In the genomic region with DNA sequence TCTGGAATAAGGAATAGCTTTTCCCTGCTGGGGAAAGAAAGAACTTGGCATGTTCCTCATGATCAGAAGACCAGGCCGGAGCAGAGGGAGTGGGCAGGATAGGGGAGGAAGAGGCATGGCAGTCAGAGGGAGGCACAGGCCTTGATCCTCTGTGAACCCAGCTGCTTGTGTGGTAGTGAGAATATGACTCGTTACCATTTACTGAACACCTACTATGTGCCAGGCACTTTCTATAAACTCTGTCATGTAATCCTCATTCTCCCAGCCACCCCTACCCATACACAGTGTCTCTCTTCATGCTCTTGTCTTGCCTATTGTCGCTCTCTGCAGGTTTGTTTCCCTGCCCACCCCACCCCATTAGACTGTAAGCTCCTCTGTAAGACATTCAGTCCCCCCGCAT, we compare ENCODE assay signal across 21 cellular contexts.
DNase-seq lines count a peak whose midpoint lies in the region; ATAC-seq and TF ChIP-seq lines count a peak whose summit lies in the region.
"Had no signal": no experiment of that assay in that cellular context is flagged by ENCODE, and none has a peak within 500 bp of the region (broad histone marks: within the 10 kb centered on the region; RNA-seq: fewer than 3 reads in every experiment).

No MANE protein-coding gene starts in this region.

- TF ChIP-seq POLR2A in breast epithelium (IDR thresholded peaks at IDR 0.05) = no peak

- H3K27me3 ChIP-seq in mammary epithelial cell (ENCODE audit: insufficient read depth, low read length) = no peaks in the 10 kb centered on the region
- peaks cover 0 to 5% of the 10 kb centered on the region in 2 donors for H3K27me3 ChIP-seq in breast epithelium
- no peaks in the 10 kb centered on the region for H3K27me3 ChIP-seq in esophagus (ENCODE audit: control insufficient read depth in 1 of 2, insufficient read depth in 2 of 2, low read length in 2 of 2)
- no peaks in the 10 kb centered on the region for H3K27me3 ChIP-seq in neuronal stem cell (ENCODE audit: control insufficient read depth in 3 of 3, insufficient read depth in 3 of 3, low read depth in 1 of 3, low read length in 3 of 3)
- H3K27me3 ChIP-seq in brain microvascular endothelial cell (replicated peaks) = peaks cover 38% of the 10 kb centered on the region

- no peak overlapping the region for H3K23ac ChIP-seq in neuronal stem cell (ENCODE audit: low read depth, low read length, poor library complexity)

- H2BK15ac ChIP-seq in neuronal stem cell (ENCODE audit: low read length) = no peak overlapping the region

- H3K4me3 ChIP-seq in mammary epithelial cell (replicated peaks in 1 of 3; ENCODE audit: insufficient read depth in 1 of 3, low read depth in 2 of 3, low read length in 3 of 3) (no peak overlapping the region), breast epithelium (no peak overlapping the region), esophagus (ENCODE audit: low read depth in 1 of 2, low read length in 2 of 2) (no peak overlapping the region), neuronal stem cell (ENCODE audit: low read length in 2 of 2) (no peak overlapping the region), brain microvascular endothelial cell (ENCODE audit: low read depth, low read length) (no peak overlapping the region)
- H3K4me3 ChIP-seq: BLaER1 had no signal

- H3K79me2 ChIP-seq in mammary epithelial cell (ENCODE audit: insufficient read depth, low read length) = no peaks in the 10 kb centered on the region

- H3K36me3 ChIP-seq in mammary epithelial cell (ENCODE audit: insufficient read depth, low read length) (no peaks in the 10 kb centered on the region), breast epithelium (no peaks in the 10 kb centered on the region), esophagus (ENCODE audit: control insufficient read depth in 2 of 2, insufficient read depth in 2 of 2, low read length in 1 of 2) (no peaks in the 10 kb centered on the region), neuronal stem cell (replicated peaks in 1 of 2; ENCODE audit: control insufficient read depth in 2 of 2, insufficient read depth in 2 of 2, low read length in 2 of 2) (no peaks in the 10 kb centered on the region), brain microvascular endothelial cell (replicated peaks) (no peaks in the 10 kb centered on the region)
- H3K36me3 ChIP-seq: BLaER1 had no signal

- no peak overlapping the region for H4K8ac ChIP-seq in neuronal stem cell (ENCODE audit: low read depth, low read length)

- H3K9me3 ChIP-seq in mammary epithelial cell (replicated peaks; ENCODE audit: insufficient read depth, low read length) (no peaks in the 10 kb centered on the region), breast epithelium (no peaks in the 10 kb centered on the region), esophagus (ENCODE audit: control insufficient read depth in 2 of 2, insufficient read depth in 1 of 2, low read depth in 1 of 2, low read length in 1 of 2) (peaks cover 0 to 3% of the 10 kb centered on the region in 2 donors), neuronal stem cell (replicated peaks in 1 of 2; ENCODE audit: control insufficient read depth in 2 of 2, insufficient read depth in 1 of 2, low read depth in 1 of 2, low read length in 2 of 2) (no peaks in the 10 kb centered on the region)
- H3K9me3 ChIP-seq: BLaER1 had no signal

- no peak for ATAC-seq in GM21717 (IDR thresholded peaks at IDR 0.05; ENCODE audit: unreplicated experiment)
- ATAC-seq in GM19467 (IDR thresholded peaks at IDR 0.05; ENCODE audit: unreplicated experiment) = no peak

- peak overlapping the region; percentile 12 for H2AK5ac ChIP-seq in neuronal stem cell (ENCODE audit: low read depth, low read length)

- H3K9ac ChIP-seq in mammary epithelial cell (ENCODE audit: insufficient read depth, low read length) (no peak overlapping the region), neuronal stem cell (ENCODE audit: low read depth, low read length, poor library complexity) (no peak overlapping the region)
- H3K9ac ChIP-seq: BLaER1, KMS-11 had no signal

- WGBS in mammary epithelial cell (ENCODE audit: low coverage, missing lambda C conversion rate) = 100% methylated on average over 3 of the region's 4 CpGs
- WGBS in esophagus, 2 donors = 75 to 88% methylated on average over 4 of the region's 4 CpGs
- no CpG with 5 or more reads among the region's 4 CpGs for WGBS in neuronal stem cell (ENCODE audit: extremely low coverage in 2 of 2, insufficient read length in 2 of 2, insufficient replicate concordance in 1 of 2), 2 donors

- no peak overlapping the region for H2BK120ac ChIP-seq in neuronal stem cell (ENCODE audit: low read depth, low read length)

- H3K4ac ChIP-seq in neuronal stem cell (ENCODE audit: low read length) = no peak overlapping the region

- no peak overlapping the region for H2BK5ac ChIP-seq in neuronal stem cell (ENCODE audit: low read length)

- BruUV-seq in mammary epithelial cell (replicated peaks; lab: Mats Ljungman, UMichigan) = no TSS peak

- no peak overlapping the region for H4K91ac ChIP-seq in neuronal stem cell (ENCODE audit: low read depth, low read length, poor library complexity)

- no peak overlapping the region for H2BK12ac ChIP-seq in neuronal stem cell (ENCODE audit: low read length)

- H3K4me2 ChIP-seq in mammary epithelial cell (ENCODE audit: insufficient read depth, low read depth, low read length) (no peak overlapping the region), neuronal stem cell (ENCODE audit: insufficient read depth, low read length, poor library complexity, severe bottlenecking) (no peak overlapping the region)
- H3K4me2 ChIP-seq: BLaER1, KMS-11 had no signal

- no peak for DNase-seq in mammary epithelial cell
- DNase-seq in breast epithelium (ENCODE audit: low spot score in 2 of 2) = no peak
- no peak for DNase-seq in neuronal stem cell (ENCODE audit: low spot score)
- no peak for DNase-seq in brain microvascular endothelial cell
- no peak for DNase-seq in mucosa of gallbladder (ENCODE audit: low spot score)
- DNase-seq: ACHN; CD4-positive, alpha-beta memory T cell; DMS153; HFFc6; NCI-H1105; NCI-H2029 treated with DMSO at 0.1 percent for 48 hours; NCI-H345; NCI-H524; NCI-H82; Right ventricle myocardium superior had no signal

- H2AFZ ChIP-seq in mammary epithelial cell (ENCODE audit: low read depth, low read length) (no peak overlapping the region), neuronal stem cell (ENCODE audit: low read length) (no peak overlapping the region)

- H3K27ac ChIP-seq in mammary epithelial cell (ENCODE audit: insufficient read depth, low read depth, low read length) (peak overlapping the region; percentile 82), breast epithelium (peak overlapping the region in 1 of 2 donors; percentile 2), esophagus (ENCODE audit: low read depth in 2 of 2, low read length in 1 of 2) (peak overlapping the region; percentile 89 to 93), neuronal stem cell (replicated peaks; ENCODE audit: low read length) (no peak overlapping the region), brain microvascular endothelial cell (no peak overlapping the region)
- H3K27ac ChIP-seq: 22Rv1, BLaER1, KMS-11 had no signal

- dilution Hi-C loops in mammary epithelial cell (cut with HindIII; ENCODE audit: low sequenced_read_pairs) = loop anchor here (5.0 kb wide), 3 partner anchors 98 to 443 kb away; no protein-coding TSS in a partner anchor

- TF ChIP-seq CTCF in mammary epithelial cell (conservative IDR thresholded peaks at IDR 0.05 in 1 of 2, IDR thresholded peaks at IDR 0.05 in 1 of 2; ENCODE audit: extremely low read depth in 1 of 2, insufficient read depth in 1 of 2, low read depth in 1 of 2, low read length in 2 of 2) (no peak), breast epithelium (IDR thresholded peaks at IDR 0.05) (no peak), brain microvascular endothelial cell (IDR thresholded peaks at IDR 0.05; ENCODE audit: low read depth, low read length, missing control alignments) (no peak)

- in situ Hi-C loops in mammary epithelial cell (cut with MboI; ENCODE audit: low sequenced_read_pairs in 2 of 2) = loop anchor here in 1 of 2 donors (5.0 to 10.0 kb wide), 2 partner anchors 42 to 89 kb away; no protein-coding TSS in a partner anchor
- in situ Hi-C loops in brain microvascular endothelial cell (cut with HindIII; ENCODE audit: low pct_ligation_motif_present, low sequenced_read_pairs) = no loop called here

- H3K18ac ChIP-seq in neuronal stem cell (ENCODE audit: low read length) = peak overlapping the region; percentile 77

- peaks cover 2% of the 10 kb centered on the region for H3K79me1 ChIP-seq in neuronal stem cell (ENCODE audit: low read depth, low read length)

- intact Hi-C loops in mammary epithelial cell (cut with micrococcal nuclease) (loop anchor here (2.0 kb wide), 1 partner anchor 441 kb away; no protein-coding TSS in a partner anchor), breast epithelium (cut with DNase I; ENCODE audit: low total_unique reads) (loop anchor here (1.0 kb wide), 1 partner anchor 15 kb away; no protein-coding TSS in a partner anchor)

- H3K14ac ChIP-seq in neuronal stem cell (ENCODE audit: low read length) = no peak overlapping the region

- CTCF ChIA-PET in mammary epithelial cell (lab: Charles Lee; ENCODE audit: low non-redundant PET) = no interaction called here

- peaks cover 58% of the 10 kb centered on the region for H3K4me1 ChIP-seq in mammary epithelial cell (ENCODE audit: insufficient read depth, low read length)
- H3K4me1 ChIP-seq in breast epithelium = no peaks in the 10 kb centered on the region
- H3K4me1 ChIP-seq in esophagus (ENCODE audit: control insufficient read depth in 2 of 2, insufficient read depth in 2 of 2, low read length in 1 of 2) = peaks cover 2 to 18% of the 10 kb centered on the region in 2 donors
- peaks cover 17 to 20% of the 10 kb centered on the region in 2 donors for H3K4me1 ChIP-seq in neuronal stem cell (ENCODE audit: control insufficient read depth in 2 of 2, insufficient read depth in 1 of 2, low read depth in 1 of 2, low read length in 2 of 2)

- H4K20me1 ChIP-seq in mammary epithelial cell (ENCODE audit: insufficient read depth, low read length) = no peaks in the 10 kb centered on the region

Comparison
In these comparisons a context has a peak if more than half of its experiments do, and no peak if none do; other contexts are left out.
1. H3K27ac ChIP-seq: peak in mammary epithelial cell (single experiment) and esophagus (2 of 2); none in neuronal stem cell (single experiment) and brain microvascular endothelial cell (single experiment).